8 cellular contexts compared by ENCODE assay signal in the genomic region with DNA sequence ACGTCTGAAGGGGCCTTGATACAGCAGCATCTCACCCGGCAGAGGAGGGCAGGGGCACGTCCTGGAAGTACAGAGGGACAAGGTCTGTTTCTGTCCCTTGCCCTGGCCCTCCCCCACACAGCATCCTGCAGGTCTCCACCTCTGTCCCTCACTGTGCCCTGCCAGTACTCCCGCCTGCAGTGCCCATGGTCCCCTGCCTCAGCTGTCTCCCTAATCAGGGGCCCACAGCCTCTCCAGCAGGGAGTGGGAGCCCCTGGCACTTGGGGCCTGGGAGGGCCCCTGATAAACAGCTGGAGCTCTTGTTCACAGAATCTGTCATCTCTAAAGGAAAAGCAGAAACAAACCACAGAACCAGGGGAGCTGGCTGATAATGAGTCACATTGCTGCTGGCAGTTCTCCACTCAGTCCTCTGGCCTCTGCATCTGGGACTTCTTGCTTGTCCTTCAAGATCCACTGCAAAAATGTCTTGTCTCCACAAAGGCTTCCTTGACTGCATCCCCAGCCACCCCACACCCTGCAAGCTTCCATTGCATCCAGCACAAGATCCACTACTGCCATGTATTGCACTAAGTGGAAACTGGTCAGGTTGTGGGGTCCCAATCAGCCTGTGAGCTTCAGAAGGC. TPM values are rescaled to one million over a fixed set of nuclear protein-coding genes. Genes with fewer than 3 reads are reported as not detected.
DNase-seq lines count a peak whose midpoint lies in the region; ATAC-seq and TF ChIP-seq lines count a peak whose summit lies in the region.

No MANE protein-coding gene starts in this region.

- peak overlapping the region; percentile 50 for H3K4me3 Mint-ChIP-seq in activated CD8-positive, alpha-beta T cell treated with anti-CD3 and anti-CD28 coated beads for 36 hours
- peak overlapping the region in 4 of 5 donors; percentile 39 to 67 (median 58) for H3K4me3 Mint-ChIP-seq in immature natural killer cell

- peaks cover 5% of the 10 kb centered on the region for H3K9me3 Mint-ChIP-seq in activated CD8-positive, alpha-beta T cell treated with anti-CD3 and anti-CD28 coated beads for 36 hours
- H3K9me3 Mint-ChIP-seq in immature natural killer cell = no peaks in the 10 kb centered on the region

- POLR2A ChIA-PET in activated CD8-positive, alpha-beta T cell treated with anti-CD3 and anti-CD28 coated beads for 36 hours (lab: Charles Lee) = interaction anchor here (0.6 to 2.8 kb wide), 10 partner anchors 11 to 81 kb away, joined by 3 to 10 read pairs (median 4); no protein-coding TSS in a partner anchor

- ATAC-seq in activated CD8-positive, alpha-beta T cell treated with anti-CD3 and anti-CD28 coated beads for 36 hours = peak; percentile 66
- ATAC-seq in GM21360 (IDR thresholded peaks at IDR 0.05; ENCODE audit: unreplicated experiment) = no peak

- no peaks in the 10 kb centered on the region for H3K36me3 ChIP-seq in BE2C

- no peaks in the 10 kb centered on the region for H3K9me3 ChIP-seq in BE2C

- in situ Hi-C loops in GM13976 (cut with MboI; ENCODE audit: low sequenced_read_pairs, unreplicated experiment) = no loop called here

- DNase-seq in BE2C (peak; percentile 23), HCEC 1CT (peak; percentile 79), immature natural killer cell (no peak), NCI-H345 treated with DMSO at 0.1 percent for 48 hours (lab: John Stamatoyannopoulos, UW; ENCODE audit: unreplicated experiment) (no peak), SHP77 (lab: John Stamatoyannopoulos, UW) (no peak), GM13976 (ENCODE audit: low spot score) (no peak)
- peak; percentile 74 for DNase-seq in activated CD8-positive, alpha-beta T cell treated with anti-CD3 and anti-CD28 coated beads for 36 hours

- TF ChIP-seq CTCF in BE2C (IDR thresholded peaks at IDR 0.05; ENCODE audit: low read depth, low read length) (no peak), GM13976 (IDR thresholded peaks at IDR 0.05; ENCODE audit: borderline replicate concordance, control extremely low read depth, extremely low read depth, insufficient read depth, missing control alignments) (no peak)
- TF ChIP-seq CTCF in activated CD8-positive, alpha-beta T cell treated with anti-CD3 and anti-CD28 coated beads for 36 hours (IDR thresholded peaks at IDR 0.05) = no peak

- peaks cover 8% of the 10 kb centered on the region for H3K4me1 ChIP-seq in BE2C

- no peak overlapping the region for H3K4me3 ChIP-seq in BE2C (ENCODE audit: low read depth, low read length)

- intact Hi-C loops in activated CD8-positive, alpha-beta T cell treated with anti-CD3 and anti-CD28 coated beads for 36 hours (cut with micrococcal nuclease) = no loop called here

- no peaks in the 10 kb centered on the region for H3K27me3 ChIP-seq in BE2C

- no peaks in the 10 kb centered on the region for H3K27me3 Mint-ChIP-seq in activated CD8-positive, alpha-beta T cell treated with anti-CD3 and anti-CD28 coated beads for 36 hours
- H3K27me3 Mint-ChIP-seq in immature natural killer cell (ENCODE audit: low read depth in 3 of 3) = peaks cover 0 to 6% (median 3%) of the 10 kb centered on the region in 3 donors

- peaks cover 34% of the 10 kb centered on the region for H3K36me3 Mint-ChIP-seq in activated CD8-positive, alpha-beta T cell treated with anti-CD3 and anti-CD28 coated beads for 36 hours (ENCODE audit: low read depth)
- peaks cover 0 to 11% (median 4%) of the 10 kb centered on the region in 3 donors for H3K36me3 Mint-ChIP-seq in immature natural killer cell

- H3K27ac Mint-ChIP-seq in activated CD8-positive, alpha-beta T cell treated with anti-CD3 and anti-CD28 coated beads for 36 hours = peak overlapping the region; percentile 84
- H3K27ac Mint-ChIP-seq in immature natural killer cell = peak overlapping the region; percentile 61 to 89 (median 82)

- CTCF ChIA-PET in activated CD8-positive, alpha-beta T cell treated with anti-CD3 and anti-CD28 coated beads for 36 hours (lab: Charles Lee) = interaction anchor here (0.7 to 3.3 kb wide), 6 partner anchors 26 to 81 kb away, joined by 3 to 23 read pairs (median 4); no protein-coding TSS in a partner anchor

- peaks cover 71% of the 10 kb centered on the region for H3K4me1 Mint-ChIP-seq in activated CD8-positive, alpha-beta T cell treated with anti-CD3 and anti-CD28 coated beads for 36 hours (ENCODE audit: low read depth)
- peaks cover 71 to 81% of the 10 kb centered on the region in 2 donors for H3K4me1 Mint-ChIP-seq in immature natural killer cell

RNA-seq across cellular contexts. Expression of a gene that starts 33.2 kb away (rescaled TPM):
- 30.5 TPM for polyA plus RNA-seq in BE2C (2012; ENCODE audit: insufficient read depth, insufficient read length, low read depth)
- total RNA-seq in activated CD8-positive, alpha-beta T cell treated with anti-CD3 and anti-CD28 coated beads for 36 hours = 10 to 100 TPM; 40.0 to 42.3 TPM
- 10 to 100 TPM in 2 of 3 donors, 1 to 10 TPM in 1; 8.5 to 23.0 (median 14.6) TPM for polyA plus RNA-seq in immature natural killer cell

Comparison
In these comparisons a context has a peak if more than half of its experiments do, and no peak if none do; other contexts are left out.
1. DNase-seq: peak in BE2C (single experiment), HCEC 1CT (single experiment) and activated CD8-positive, alpha-beta T cell treated with anti-CD3 and anti-CD28 coated beads for 36 hours (single experiment); none in immature natural killer cell (0 of 3), NCI-H345 treated with DMSO at 0.1 percent for 48 hours (single experiment), SHP77 (0 of 2) and GM13976 (single experiment).